ENCODE assay signal across 24 cellular contexts in the genomic region with DNA sequence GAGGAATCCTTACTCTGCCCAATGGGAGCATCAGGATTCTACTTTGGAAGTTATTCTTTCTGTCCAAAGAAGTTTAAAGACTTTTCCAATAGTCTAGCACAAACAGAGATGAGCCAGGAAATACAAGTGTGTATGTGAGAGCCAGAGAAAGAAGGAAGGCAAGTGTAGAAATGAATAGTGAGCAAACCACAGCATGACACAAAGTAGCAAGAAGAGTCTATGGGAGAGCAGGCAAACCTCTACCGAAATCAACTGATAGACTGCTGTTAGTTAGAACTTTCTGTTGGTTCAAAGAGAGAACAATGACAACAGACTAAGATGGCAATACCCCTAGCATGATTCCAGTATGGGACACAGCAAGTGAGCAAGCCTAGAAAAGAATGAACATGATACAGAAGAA. TPM values are rescaled to one million over a fixed set of nuclear protein-coding genes. Genes with fewer than 3 reads are reported as not detected.
DNase-seq lines count a peak whose midpoint lies in the region; ATAC-seq and FAIRE-seq lines count a peak whose summit lies in the region.
"Had no signal": no experiment of that assay in that cellular context is flagged by ENCODE, and none has a peak within 500 bp of the region (broad histone marks: within the 10 kb centered on the region; RNA-seq: fewer than 3 reads in every experiment).

No MANE protein-coding gene starts in this region.

- peaks cover 33% of the 10 kb centered on the region for H3K4me1 Mint-ChIP-seq in activated T-cell treated with anti-CD3 and anti-CD28 coated beads, Interleukin-2, amount 50 U/mL, for 72 hours (ENCODE audit: low read depth)
- H3K4me1 Mint-ChIP-seq in activated T-helper 2 cell treated with anti-CD3 and anti-CD28 coated beads, Interferon-gamma antibody, Interleukin-2, Interleukin-4, amounts not matched to agents 10 μg/mL and 5 μg/mL and 100 μg/mL, durations not matched to agents 14 hours and 24 hours and 36 hours (ENCODE audit: low read depth), result peaks cover 30% of the 10 kb centered on the region
- peaks cover 36% of the 10 kb centered on the region for H3K4me1 Mint-ChIP-seq in stimulated activated effector memory CD8-positive, alpha-beta T cell treated with anti-CD3 and anti-CD28 coated beads, Interleukin-12 subunit alpha, Interleukin-12 subunit beta, amount 100 ng/mL, for 72 hours

- DNase-seq in activated T-cell treated with anti-CD3 and anti-CD28 coated beads, Interleukin-2, amount 50 U/mL, for 72 hours, result no peak
- no peak for DNase-seq in activated T-cell treated with anti-CD3 and anti-CD28 coated beads for 4 hours
- DNase-seq in GM19239 (ENCODE audit: insufficient read length, low spot score), result no peak
- DNase-seq in activated T-helper 2 cell treated with anti-CD3 and anti-CD28 coated beads, Interferon-gamma antibody, Interleukin-2, Interleukin-4, amounts not matched to agents 10 μg/mL and 5 μg/mL and 100 μg/mL, durations not matched to agents 14 hours and 24 hours and 36 hours (ENCODE audit: low spot score), result no peak
- no peak for DNase-seq in stimulated activated effector memory CD8-positive, alpha-beta T cell treated with anti-CD3 and anti-CD28 coated beads, Interleukin-12 subunit alpha, Interleukin-12 subunit beta, amount 100 ng/mL, for 72 hours (ENCODE audit: low spot score in 2 of 2)
- DNase-seq: AML-193; CD4-positive, alpha-beta memory T cell; COR-L47; HCEC 1CT; IMR-90; KG1; MG63; NCI-H2029 treated with DMSO at 0.1 percent for 48 hours; NCI-H446 treated with DMSO at 0.1 percent for 48 hours; NCI-H526; PC-9; Right ventricle myocardium superior; RPMI8226 had no signal

- FAIRE-seq in GM19239 (lab: Jason Lieb, UNC), result peak; percentile 68
- FAIRE-seq: A549, G401.6 had no signal

- H3K4me3 Mint-ChIP-seq in activated T-cell treated with anti-CD3 and anti-CD28 coated beads, Interleukin-2, amount 50 U/mL, for 72 hours, result peak overlapping the region in 1 of 2 donors; percentile 6
- no peak overlapping the region for H3K4me3 Mint-ChIP-seq in activated T-helper 2 cell treated with anti-CD3 and anti-CD28 coated beads, Interferon-gamma antibody, Interleukin-2, Interleukin-4, amounts not matched to agents 10 μg/mL and 5 μg/mL and 100 μg/mL, durations not matched to agents 14 hours and 24 hours and 36 hours (ENCODE audit: low read depth)
- H3K4me3 Mint-ChIP-seq in stimulated activated effector memory CD8-positive, alpha-beta T cell treated with anti-CD3 and anti-CD28 coated beads, Interleukin-12 subunit alpha, Interleukin-12 subunit beta, amount 100 ng/mL, for 72 hours, result no peak overlapping the region
- H3K4me3 Mint-ChIP-seq: CD4-positive, alpha-beta memory T cell had no signal

- H3K27ac Mint-ChIP-seq in activated T-cell treated with anti-CD3 and anti-CD28 coated beads, Interleukin-2, amount 50 U/mL, for 72 hours, result no peak overlapping the region
- peak overlapping the region; percentile 4 for H3K27ac Mint-ChIP-seq in activated T-helper 2 cell treated with anti-CD3 and anti-CD28 coated beads, Interferon-gamma antibody, Interleukin-2, Interleukin-4, amounts not matched to agents 10 μg/mL and 5 μg/mL and 100 μg/mL, durations not matched to agents 14 hours and 24 hours and 36 hours
- H3K27ac Mint-ChIP-seq in stimulated activated effector memory CD8-positive, alpha-beta T cell treated with anti-CD3 and anti-CD28 coated beads, Interleukin-12 subunit alpha, Interleukin-12 subunit beta, amount 100 ng/mL, for 72 hours, result no peak overlapping the region

- H3K9me3 Mint-ChIP-seq in activated T-cell treated with anti-CD3 and anti-CD28 coated beads, Interleukin-2, amount 50 U/mL, for 72 hours, result no peaks in the 10 kb centered on the region
- H3K9me3 Mint-ChIP-seq in activated T-helper 2 cell treated with anti-CD3 and anti-CD28 coated beads, Interferon-gamma antibody, Interleukin-2, Interleukin-4, amounts not matched to agents 10 μg/mL and 5 μg/mL and 100 μg/mL, durations not matched to agents 14 hours and 24 hours and 36 hours, result no peaks in the 10 kb centered on the region
- no peaks in the 10 kb centered on the region for H3K9me3 Mint-ChIP-seq in stimulated activated effector memory CD8-positive, alpha-beta T cell treated with anti-CD3 and anti-CD28 coated beads, Interleukin-12 subunit alpha, Interleukin-12 subunit beta, amount 100 ng/mL, for 72 hours

- intact Hi-C loops in activated T-helper 2 cell treated with anti-CD3 and anti-CD28 coated beads, Interferon-gamma antibody, Interleukin-2, Interleukin-4, amounts not matched to agents 10 μg/mL and 5 μg/mL and 100 μg/mL, durations not matched to agents 14 hours and 24 hours and 36 hours (cut with micrococcal nuclease), result no loop called here

- peak; percentile 87 to 95 for ATAC-seq in activated T-cell treated with anti-CD3 and anti-CD28 coated beads, Interleukin-2, amount 50 U/mL, for 72 hours (replicated peaks in 1 of 2)
- peak; percentile 87 for ATAC-seq in stimulated activated effector memory CD8-positive, alpha-beta T cell treated with anti-CD3 and anti-CD28 coated beads, Interleukin-12 subunit alpha, Interleukin-12 subunit beta, amount 100 ng/mL, for 72 hours
- ATAC-seq in HG02852 (IDR thresholded peaks at IDR 0.05; ENCODE audit: unreplicated experiment) (no peak), GM19463 (IDR thresholded peaks at IDR 0.05; ENCODE audit: unreplicated experiment) (no peak)
- ATAC-seq: A549 had no signal

- H3K27me3 Mint-ChIP-seq in activated T-cell treated with anti-CD3 and anti-CD28 coated beads, Interleukin-2, amount 50 U/mL, for 72 hours (ENCODE audit: low read depth), result peaks cover 14% of the 10 kb centered on the region
- no peaks in the 10 kb centered on the region for H3K27me3 Mint-ChIP-seq in activated T-helper 2 cell treated with anti-CD3 and anti-CD28 coated beads, Interferon-gamma antibody, Interleukin-2, Interleukin-4, amounts not matched to agents 10 μg/mL and 5 μg/mL and 100 μg/mL, durations not matched to agents 14 hours and 24 hours and 36 hours (ENCODE audit: low read depth)
- H3K27me3 Mint-ChIP-seq: CD4-positive, alpha-beta memory T cell had no signal

- H3K36me3 Mint-ChIP-seq in activated T-cell treated with anti-CD3 and anti-CD28 coated beads, Interleukin-2, amount 50 U/mL, for 72 hours (ENCODE audit: insufficient read depth in 2 of 2), result peaks cover 3 to 4% of the 10 kb centered on the region in 2 donors
- peaks cover 16% of the 10 kb centered on the region for H3K36me3 Mint-ChIP-seq in activated T-helper 2 cell treated with anti-CD3 and anti-CD28 coated beads, Interferon-gamma antibody, Interleukin-2, Interleukin-4, amounts not matched to agents 10 μg/mL and 5 μg/mL and 100 μg/mL, durations not matched to agents 14 hours and 24 hours and 36 hours (ENCODE audit: low read depth)
- peaks cover 41% of the 10 kb centered on the region for H3K36me3 Mint-ChIP-seq in stimulated activated effector memory CD8-positive, alpha-beta T cell treated with anti-CD3 and anti-CD28 coated beads, Interleukin-12 subunit alpha, Interleukin-12 subunit beta, amount 100 ng/mL, for 72 hours

RNA-seq across cellular contexts. Expression of a gene that starts 16.1 kb away (rescaled TPM):
- under 1 TPM; 0.51 to 0.58 TPM for total RNA-seq in activated T-cell treated with anti-CD3 and anti-CD28 coated beads, Interleukin-2, amount 50 U/mL, for 72 hours
- not detected in 2 replicates for total RNA-seq in activated T-helper 2 cell treated with anti-CD3 and anti-CD28 coated beads, Interferon-gamma antibody, Interleukin-2, Interleukin-4, amounts not matched to agents 10 μg/mL and 5 μg/mL and 100 μg/mL, durations not matched to agents 14 hours and 24 hours and 36 hours
- total RNA-seq: H1, IMR-90, PC-9, SJSA1 had no signal

RNA-seq across cellular contexts. Expression of a gene that starts 51.3 kb away (rescaled TPM):
- under 1 TPM in 1 of 2 donors, not detected in 1; 0.19 TPM for total RNA-seq in activated T-cell treated with anti-CD3 and anti-CD28 coated beads, Interleukin-2, amount 50 U/mL, for 72 hours
- 0.14 TPM in 1 of 2 replicates, not detected in the other for total RNA-seq in activated T-helper 2 cell treated with anti-CD3 and anti-CD28 coated beads, Interferon-gamma antibody, Interleukin-2, Interleukin-4, amounts not matched to agents 10 μg/mL and 5 μg/mL and 100 μg/mL, durations not matched to agents 14 hours and 24 hours and 36 hours
- total RNA-seq: CD4-positive, alpha-beta memory T cell; H1; IMR-90; PC-9; SJSA1 had no signal

Comparison
In these comparisons a context has a peak if more than half of its experiments do, and no peak if none do; other contexts are left out.
1. ATAC-seq: peak in activated T-cell treated with anti-CD3 and anti-CD28 coated beads, Interleukin-2, amount 50 U/mL, for 72 hours (2 of 2) and stimulated activated effector memory CD8-positive, alpha-beta T cell treated with anti-CD3 and anti-CD28 coated beads, Interleukin-12 subunit alpha, Interleukin-12 subunit beta, amount 100 ng/mL, for 72 hours (single experiment); none in HG02852 (single experiment) and GM19463 (single experiment).